In genomic region chr9:33818832-33819500, GRCh38 we compare ENCODE assay signal across 1 cellular context.
TF ChIP-seq lines count a peak whose summit lies in the region.

No MANE protein-coding gene starts in this region.

TF ChIP-seq in HepG2, 621 proteins besides CTCF, POLR2A, EP300 and RAD21:
- no peak for TF ChIP-seq ZUFSP (CRISPR knock-in tag; IDR thresholded peaks at IDR 0.05; ENCODE audit: borderline replicate concordance)
- TF ChIP-seq ZSCAN29 (CRISPR knock-in tag; conservative IDR thresholded peaks at IDR 0.05): no peak
- no peak for TF ChIP-seq RBFOX2 (IDR thresholded peaks at IDR 0.05; ENCODE audit: low read depth, low read length)
- no peak for TF ChIP-seq ZNF670 (CRISPR knock-in tag; IDR thresholded peaks at IDR 0.05; ENCODE audit: borderline replicate concordance)
- TF ChIP-seq MLLT10 (CRISPR knock-in tag; IDR thresholded peaks at IDR 0.05): no peak
- no peak for TF ChIP-seq ARID4A (CRISPR knock-in tag; IDR thresholded peaks at IDR 0.05; ENCODE audit: borderline replicate concordance)
- TF ChIP-seq SNAI1 (CRISPR knock-in tag; IDR thresholded peaks at IDR 0.05; ENCODE audit: borderline replicate concordance): no peak
- TF ChIP-seq SRY (CRISPR knock-in tag; IDR thresholded peaks at IDR 0.05): no peak
- no peak for TF ChIP-seq ZNF766 (CRISPR knock-in tag; IDR thresholded peaks at IDR 0.05; ENCODE audit: borderline replicate concordance)
- no peak for TF ChIP-seq ZSCAN20 (CRISPR knock-in tag; IDR thresholded peaks at IDR 0.05; ENCODE audit: borderline replicate concordance)
- TF ChIP-seq FOXA3 (CRISPR knock-in tag; IDR thresholded peaks at IDR 0.05): no peak
- TF ChIP-seq ZGPAT (CRISPR knock-in tag; IDR thresholded peaks at IDR 0.05): no peak
- TF ChIP-seq HIVEP1 (CRISPR knock-in tag; IDR thresholded peaks at IDR 0.05): no peak
- TF ChIP-seq BHLHE40 (IDR thresholded peaks at IDR 0.05; ENCODE audit: low read length): no peak
- no peak for TF ChIP-seq NPAS2 (CRISPR knock-in tag; IDR thresholded peaks at IDR 0.05; ENCODE audit: borderline replicate concordance)
- no peak for TF ChIP-seq GMEB2 (CRISPR knock-in tag; IDR thresholded peaks at IDR 0.05; ENCODE audit: low read depth)
- no peak for TF ChIP-seq POGZ (CRISPR knock-in tag; IDR thresholded peaks at IDR 0.05)
- TF ChIP-seq ZXDC (CRISPR knock-in tag; IDR thresholded peaks at IDR 0.05): no peak
- no peak for TF ChIP-seq CBX5 (CRISPR knock-in tag; IDR thresholded peaks at IDR 0.05; ENCODE audit: borderline replicate concordance)
